Comparison of ENCODE assay signal across 1 cellular context in the genomic region with DNA sequence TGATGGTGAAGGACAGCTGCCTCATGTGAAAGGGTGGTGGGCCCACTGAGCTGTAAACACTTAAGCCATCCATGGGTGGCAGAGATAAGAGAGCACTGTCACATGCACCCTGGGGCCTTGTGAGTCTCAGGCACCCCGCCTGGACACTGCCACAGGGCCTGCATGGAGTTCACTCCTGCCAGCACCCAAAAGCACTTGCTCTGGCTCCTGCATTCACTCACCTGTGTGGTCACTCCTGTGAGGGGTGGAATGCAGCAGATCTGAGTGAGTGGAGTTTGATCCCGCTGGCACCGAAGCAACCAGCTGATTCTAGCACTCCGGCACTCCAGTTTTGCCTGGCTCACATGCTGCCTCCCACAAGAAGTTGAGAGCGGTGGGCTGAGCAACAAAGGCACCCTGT.
TF ChIP-seq lines count a peak whose summit lies in the region.

No MANE protein-coding gene starts in this region.

TF ChIP-seq in HepG2, 621 proteins besides CTCF, POLR2A, EP300 and RAD21 (continued from another document):
- TF ChIP-seq TCF7 (IDR thresholded peaks at IDR 0.05; ENCODE audit: low read depth) (no peak), ASH2L (IDR thresholded peaks at IDR 0.05; ENCODE audit: insufficient read length, low read depth, low read length) (no peak), SETDB1 (CRISPR knock-in tag; IDR thresholded peaks at IDR 0.05; ENCODE audit: borderline replicate concordance) (no peak), RORA (CRISPR knock-in tag; IDR thresholded peaks at IDR 0.05) (no peak)
